In genomic region chr5:156581725-156582124, GRCh38 we compare ENCODE assay signal across 24 cellular contexts.
"Had no signal": no experiment of that assay in that cellular context is flagged by ENCODE, and none has a peak within 500 bp of the region (broad histone marks: within the 10 kb centered on the region; RNA-seq: fewer than 3 reads in every experiment).

No MANE protein-coding gene starts in this region.

- H3K36me3 Mint-ChIP-seq: natural killer cell; stimulated activated effector memory CD8-positive, alpha-beta T cell treated with anti-CD3 and anti-CD28 coated beads, Interleukin-12 subunit alpha, Interleukin-12 subunit beta, amount 100 ng/mL, for 72 hours had no signal

- H3K36me3 ChIP-seq: colonic mucosa, left lung, lower lobe of right lung, ovary, right lobe of liver, stomach, thoracic aorta, tibial nerve, upper lobe of right lung, vagina had no signal

- H3K9me3 Mint-ChIP-seq: stimulated activated effector memory CD8-positive, alpha-beta T cell treated with anti-CD3 and anti-CD28 coated beads, Interleukin-12 subunit alpha, Interleukin-12 subunit beta, amount 100 ng/mL, for 72 hours had no signal

- H3K4me1 Mint-ChIP-seq: central memory CD8-positive, alpha-beta T cell; natural killer cell; stimulated activated effector memory CD8-positive, alpha-beta T cell treated with anti-CD3 and anti-CD28 coated beads, Interleukin-12 subunit alpha, Interleukin-12 subunit beta, amount 100 ng/mL, for 72 hours had no signal

- H3K4me1 ChIP-seq: colonic mucosa, left lung, lower lobe of right lung, upper lobe of right lung, vagina had no signal

- H3K4me3 ChIP-seq: colonic mucosa, left lung, lower lobe of right lung, ovary, right lobe of liver, smooth muscle cell, stomach, thoracic aorta, tibial nerve, upper lobe of right lung, vagina had no signal

- DNase-seq: colonic mucosa; dermis blood vessel endothelial cell; effector memory CD4-positive, alpha-beta T cell; head of caudate nucleus; hippocampal formation; left lung; lower lobe of right lung; natural killer cell; occipital lobe; ovary; right lobe of liver; stimulated activated CD4-positive, alpha-beta T cell treated with anti-CD3 and anti-CD28 coated beads, Interleukin-12 subunit alpha, Interleukin-12 subunit beta, amount 100 ng/mL, for 4 hours; stimulated activated CD4-positive, alpha-beta T cell treated with anti-CD3 and anti-CD28 coated beads, Interleukin-1b, Interleukin-23, amount 100 ng/mL, for 48 hours; stimulated activated CD4-positive, alpha-beta T cell treated with anti-CD3 and anti-CD28 coated beads, Interleukin-4, amount 100 ng/mL, for 1 hour; stimulated activated naive CD4-positive, alpha-beta T cell treated with Interleukin-2 at 50 U/mL for 16 hours; stomach; substantia nigra; upper lobe of right lung had no signal

- ATAC-seq: left lung; lower lobe of right lung; natural killer cell; right lobe of liver; stimulated activated effector memory CD8-positive, alpha-beta T cell treated with anti-CD3 and anti-CD28 coated beads, Interleukin-12 subunit alpha, Interleukin-12 subunit beta, amount 100 ng/mL, for 72 hours; upper lobe of right lung had no signal

- H3K27me3 ChIP-seq: colonic mucosa, left lung, ovary, right lobe of liver, stomach, tibial nerve, upper lobe of right lung, vagina had no signal

- H3K27ac Mint-ChIP-seq: natural killer cell; stimulated activated effector memory CD8-positive, alpha-beta T cell treated with anti-CD3 and anti-CD28 coated beads, Interleukin-12 subunit alpha, Interleukin-12 subunit beta, amount 100 ng/mL, for 72 hours had no signal

- H3K27ac ChIP-seq: colonic mucosa, left lung, lower lobe of right lung, ovary, right lobe of liver, stomach, thoracic aorta, tibial nerve, upper lobe of right lung, vagina had no signal

- H3K4me3 Mint-ChIP-seq: central memory CD8-positive, alpha-beta T cell; natural killer cell; stimulated activated effector memory CD8-positive, alpha-beta T cell treated with anti-CD3 and anti-CD28 coated beads, Interleukin-12 subunit alpha, Interleukin-12 subunit beta, amount 100 ng/mL, for 72 hours had no signal

- H3K9me3 ChIP-seq: colonic mucosa, lower lobe of right lung, ovary, right lobe of liver, upper lobe of right lung, vagina had no signal
